Comparison of ENCODE assay signal across 18 cellular contexts in genomic region chr17:46814446-46814845, GRCh38. TPM values are rescaled to one million over a fixed set of nuclear protein-coding genes. Genes with fewer than 3 reads are reported as not detected.
A peak's percentile ranks its signal among the peaks of the same experiment; 100 is the strongest.
DNase-seq lines count a peak whose midpoint lies in the region; ATAC-seq and TF ChIP-seq lines count a peak whose summit lies in the region.
"Had no signal": no experiment of that assay in that cellular context is flagged by ENCODE, and none has a peak within 500 bp of the region (broad histone marks: within the 10 kb centered on the region; RNA-seq: fewer than 3 reads in every experiment).

No MANE protein-coding gene starts in this region.

- H3K27me3 Mint-ChIP-seq in WTC11 (ENCODE audit: low read depth) (peaks cover 33% of the 10 kb centered on the region), type B pancreatic cell (peaks cover 39% of the 10 kb centered on the region), T-cell (peaks cover 49 to 80% of the 10 kb centered on the region in 2 donors)

- no peak overlapping the region for H2BK15ac ChIP-seq in mesendoderm (replicated peaks; ENCODE audit: low read depth)

- no CpG with 5 or more reads among the region's 7 CpGs for WGBS in mesendoderm (ENCODE audit: extremely low coverage, insufficient coverage, low lambda C conversion rate)

- no peak for TF ChIP-seq CTCF in WTC11 (IDR thresholded peaks at IDR 0.05)
- no peak for TF ChIP-seq CTCF in type B pancreatic cell (conservative IDR thresholded peaks at IDR 0.05)

- H3K4me2 ChIP-seq in mesendoderm (ENCODE audit: low read length) = peak overlapping the region; percentile 21

- H3K4me1 Mint-ChIP-seq in WTC11 (peaks cover 73% of the 10 kb centered on the region), type B pancreatic cell (ENCODE audit: unreplicated experiment) (peaks cover 52% of the 10 kb centered on the region), T-cell (peaks cover 12 to 19% (median 17%) of the 10 kb centered on the region in 3 donors)

- peaks cover 18% of the 10 kb centered on the region for H3K79me1 ChIP-seq in mesendoderm (ENCODE audit: low read length)

- H2BK5ac ChIP-seq in mesendoderm (ENCODE audit: low read length) = no peak overlapping the region

- H3K36me3 Mint-ChIP-seq in WTC11 = no peaks in the 10 kb centered on the region
- H3K36me3 Mint-ChIP-seq in type B pancreatic cell = peaks cover 4% of the 10 kb centered on the region
- H3K36me3 Mint-ChIP-seq in T-cell = no peaks in the 10 kb centered on the region
- H3K36me3 Mint-ChIP-seq: IgD-negative memory B cell had no signal

- DNase-seq in DMS53 (lab: John Stamatoyannopoulos, UW) (peak; percentile 20), DMS53 treated with DMSO at 0.1 percent for 48 hours (lab: John Stamatoyannopoulos, UW; ENCODE audit: unreplicated experiment) (no peak), WTC11 (ENCODE audit: low spot score) (peak; percentile 47), mesendoderm (peak; percentile 51), type B pancreatic cell (ENCODE audit: extremely low spot score, unreplicated experiment) (no peak), T-cell (no peak)
- no peak for DNase-seq in stimulated activated CD4-positive, alpha-beta T cell treated with anti-CD3 and anti-CD28 coated beads, Interleukin-4, amount 100 ng/mL, for 4 hours
- no peak for DNase-seq in activated CD8-positive, alpha-beta memory T cell treated with anti-CD3 and anti-CD28 coated beads for 24 hours
- DNase-seq: Caco-2; CD8-positive, alpha-beta memory T cell; GDM1 had no signal

- POLR2A ChIA-PET in WTC11 (lab: Charles Lee) = interaction anchor here (1.4 kb wide), 1 partner anchor 8 kb away, joined by 3 read pairs; no protein-coding TSS in a partner anchor
- POLR2A ChIA-PET in T-cell (lab: Charles Lee) = interaction anchor here in 1 of 2 donors (0.7 kb wide), 1 partner anchor 41 kb away, joined by 6 read pairs; no protein-coding TSS in a partner anchor

- H3K79me2 ChIP-seq in mesendoderm (ENCODE audit: control insufficient read depth, insufficient read depth, low read length) = peaks cover 88% of the 10 kb centered on the region

- H3K23ac ChIP-seq in mesendoderm (ENCODE audit: low read length) = no peak overlapping the region

- peak overlapping the region; percentile 71 for H3K56ac ChIP-seq in mesendoderm (ENCODE audit: low read length)

- ATAC-seq in WTC11 (no peak), T-cell (replicated peaks in 1 of 4) (no peak)
- ATAC-seq: HCT116 had no signal

- no peaks in the 10 kb centered on the region for H3K36me3 ChIP-seq in mesendoderm (ENCODE audit: control insufficient read depth, insufficient read depth, low read length)

- H3K27ac ChIP-seq in mesendoderm (ENCODE audit: low read depth, low read length) = no peak overlapping the region
- H3K27ac ChIP-seq: 22Rv1 had no signal

- H2AK5ac ChIP-seq in mesendoderm (ENCODE audit: low read length) = no peak overlapping the region

- no peak overlapping the region for H4K5ac ChIP-seq in mesendoderm (ENCODE audit: low read length)

- no peak overlapping the region for H4K8ac ChIP-seq in mesendoderm (ENCODE audit: low read depth, low read length)

- H3K4ac ChIP-seq in mesendoderm (ENCODE audit: low read depth, low read length) = no peak overlapping the region

- H3K27ac Mint-ChIP-seq in WTC11 (no peak overlapping the region), type B pancreatic cell (peak overlapping the region; percentile 37), T-cell (no peak overlapping the region)
- H3K27ac Mint-ChIP-seq: IgD-negative memory B cell had no signal

- no peak overlapping the region for H3K4me3 ChIP-seq in mesendoderm (ENCODE audit: low read length)

- H2BK120ac ChIP-seq in mesendoderm (ENCODE audit: low read depth, low read length) = no peak overlapping the region

- H3K4me1 ChIP-seq in mesendoderm (ENCODE audit: control insufficient read depth, low read depth, low read length) = peaks cover 32% of the 10 kb centered on the region

- no peaks in the 10 kb centered on the region for H3K27me3 ChIP-seq in mesendoderm (ENCODE audit: insufficient read depth, low read length, poor library complexity)

- H3K18ac ChIP-seq in mesendoderm (ENCODE audit: low read length) = peak overlapping the region; percentile 13

- H3K9me3 Mint-ChIP-seq in WTC11 (no peaks in the 10 kb centered on the region), type B pancreatic cell (no peaks in the 10 kb centered on the region), T-cell (no peaks in the 10 kb centered on the region)
- H3K9me3 Mint-ChIP-seq: CD8-positive, alpha-beta memory T cell; IgD-negative memory B cell had no signal

- H3K9ac ChIP-seq in mesendoderm (ENCODE audit: low read length) = peak overlapping the region; percentile 30

- no peak overlapping the region for H3K4me3 Mint-ChIP-seq in WTC11
- H3K4me3 Mint-ChIP-seq in type B pancreatic cell = peak overlapping the region; percentile 63
- H3K4me3 Mint-ChIP-seq in T-cell = no peak overlapping the region
- H3K4me3 Mint-ChIP-seq: CD14-positive monocyte; CD8-positive, alpha-beta memory T cell had no signal

- CTCF ChIA-PET in WTC11 (lab: Charles Lee) = interaction anchor here (1.6 kb wide), 1 partner anchor 18 kb away, joined by 3 read pairs; no protein-coding TSS in a partner anchor
- CTCF ChIA-PET in T-cell (lab: Charles Lee) = no interaction called here

TF ChIP-seq in WTC11, 78 proteins besides CTCF, POLR2A, EP300 and RAD21:
- TF ChIP-seq ZNF281 (CRISPR knock-in tag; IDR thresholded peaks at IDR 0.05) (no peak), NR1H2 (CRISPR knock-in tag; IDR thresholded peaks at IDR 0.05) (no peak), SP1 (CRISPR knock-in tag; conservative IDR thresholded peaks at IDR 0.05) (no peak), HMGXB4 (CRISPR knock-in tag; IDR thresholded peaks at IDR 0.05) (no peak), GABPB1 (CRISPR knock-in tag; IDR thresholded peaks at IDR 0.05) (no peak), ZSCAN18 (CRISPR knock-in tag; IDR thresholded peaks at IDR 0.05) (no peak), FOXK1 (CRISPR knock-in tag; IDR thresholded peaks at IDR 0.05) (no peak)

RNA-seq across cellular contexts. Expression of gene WNT3, which starts 4.0 kb away (rescaled TPM):
- 6.5 to 14.1 TPM (median 6.7 TPM) in 3 replicates for total RNA-seq in WTC11 (2021)
- 50.0 TPM for polyA plus RNA-seq in mesendoderm (2013, experiment 1 of 2)
- 49.3 TPM for polyA plus RNA-seq in mesendoderm (2013, experiment 2 of 2)
- total RNA-seq in type B pancreatic cell (ENCODE audit: low replicate concordance) = 14.1 and 47.7 TPM in 2 replicates
- under 1 TPM in 3 of 5 donors, not detected in 2; 0.09 to 0.12 (median 0.10) TPM for total RNA-seq in T-cell
- total RNA-seq: CD8-positive, alpha-beta memory T cell had no signal
- polyA plus RNA-seq: CD14-positive monocyte; CD8-positive, alpha-beta memory T cell had no signal

RNA-seq across cellular contexts. Expression of gene WNT9B, which starts 36.9 kb away (rescaled TPM):
- total RNA-seq in WTC11 (2021) (0.41 to 0.87 TPM (median 0.44 TPM) in 3 replicates), type B pancreatic cell (ENCODE audit: low replicate concordance) (0.89 and 1.2 TPM in 2 replicates), T-cell (not detected)
- 0.74 TPM for polyA plus RNA-seq in mesendoderm (2013, experiment 1 of 2)
- 0.70 TPM for polyA plus RNA-seq in mesendoderm (2013, experiment 2 of 2)
- total RNA-seq: A673; Caco-2; CD8-positive, alpha-beta memory T cell; H4 had no signal
- polyA plus RNA-seq: BJ; CD8-positive, alpha-beta memory T cell; IgD-negative memory B cell had no signal

Comparison
In these comparisons a context has a peak if more than half of its experiments do, and no peak if none do; other contexts are left out.
1. DNase-seq: peak in DMS53 (single experiment), WTC11 (single experiment) and mesendoderm (single experiment); none in DMS53 treated with DMSO at 0.1 percent for 48 hours (single experiment), type B pancreatic cell (single experiment), stimulated activated CD4-positive, alpha-beta T cell treated with anti-CD3 and anti-CD28 coated beads, Interleukin-4, amount 100 ng/mL, for 4 hours (0 of 2), T-cell (0 of 34) and activated CD8-positive, alpha-beta memory T cell treated with anti-CD3 and anti-CD28 coated beads for 24 hours (single experiment).